In genomic region chr4:141375855-141376254, GRCh38 we compare ENCODE assay signal across 11 cellular contexts.
DNase-seq lines count a peak whose midpoint lies in the region; ATAC-seq, FAIRE-seq and TF ChIP-seq lines count a peak whose summit lies in the region.
"Had no signal": no experiment of that assay in that cellular context is flagged by ENCODE, and none has a peak within 500 bp of the region (broad histone marks: within the 10 kb centered on the region; RNA-seq: fewer than 3 reads in every experiment).

No MANE protein-coding gene starts in this region.

- no peak for FAIRE-seq in A549 (lab: Jason Lieb, UNC)

- peak; percentile 69 to 80 for TF ChIP-seq RAD21 in A549 (conservative IDR thresholded peaks at IDR 0.05 in 1 of 2, IDR thresholded peaks at IDR 0.05 in 1 of 2)

- no peaks in the 10 kb centered on the region for H3K36me3 Mint-ChIP-seq in mesothelial cell of epicardium
- H3K36me3 Mint-ChIP-seq: activated naive CD8-positive, alpha-beta T cell had no signal

- H3K4me1 Mint-ChIP-seq in mesothelial cell of epicardium = peaks cover 5% of the 10 kb centered on the region

- no peak overlapping the region for H3K4me3 Mint-ChIP-seq in mesothelial cell of epicardium
- H3K4me3 Mint-ChIP-seq: activated naive CD8-positive, alpha-beta T cell had no signal

- H3K27me3 Mint-ChIP-seq in mesothelial cell of epicardium (ENCODE audit: low read depth) = peaks cover 1% of the 10 kb centered on the region

- H3K27ac Mint-ChIP-seq in mesothelial cell of epicardium = no peak overlapping the region
- H3K27ac Mint-ChIP-seq: activated naive CD8-positive, alpha-beta T cell had no signal

- 13% methylated on average over 2 of the region's 2 CpGs for WGBS in A549 (ENCODE audit: missing lambda C conversion rate)
- 32 to 71% (median 37%) methylated on average over 2 of the region's 2 CpGs for WGBS in heart left ventricle, 4 donors

- peak overlapping the region; percentile 72 to 83 for H3K27ac ChIP-seq in A549
- no peak overlapping the region for H3K27ac ChIP-seq in HEK293 (ENCODE audit: extremely low read depth, low read depth, low read length)
- H3K27ac ChIP-seq in heart left ventricle = no peak overlapping the region

- H3K4me1 ChIP-seq in A549 = peaks cover 8% of the 10 kb centered on the region; the same call in 2 of the 3 replicates
- H3K4me1 ChIP-seq in HEK293 (ENCODE audit: control insufficient read depth, insufficient read depth, low read length) = no peaks in the 10 kb centered on the region
- no peaks in the 10 kb centered on the region for H3K4me1 ChIP-seq in heart left ventricle

- TF ChIP-seq POLR2A in A549 (IDR thresholded peaks at IDR 0.05; ENCODE audit: low read length) = no peak
- TF ChIP-seq POLR2A in heart left ventricle (IDR thresholded peaks at IDR 0.05) = no peak

- no peak for TF ChIP-seq EP300 in A549 (IDR thresholded peaks at IDR 0.05)

- CTCF ChIA-PET in A549 (lab: Yijun Ruan, JAX) = interaction anchor here (0.8 to 1.6 kb wide), 4 partner anchors 9 to 261 kb away, joined by 3 to 4 read pairs (median 4); partner anchors contain the start of gene IL15
- CTCF ChIA-PET in HEK293 (lab: Yijun Ruan, JAX) = interaction anchor here (0.7 to 1.0 kb wide), 3 partner anchors 142 to 282 kb away, joined by 3 read pairs; no protein-coding TSS in a partner anchor

- H3K4me2 ChIP-seq in A549 = peak overlapping the region; percentile 29; the same call in 2 of the 3 replicates

- intact Hi-C loops in heart left ventricle (cut with DNase I) = no loop called here

- H3K9me3 ChIP-seq in A549 = peaks cover 7% of the 10 kb centered on the region; the same call in 1 of the 3 replicates
- no peaks in the 10 kb centered on the region for H3K9me3 ChIP-seq in HEK293 (ENCODE audit: control insufficient read depth, insufficient read depth, low read depth, low read length)
- peaks cover 0 to 14% (median 0%) of the 10 kb centered on the region in 12 donors for H3K9me3 ChIP-seq in heart left ventricle

- H3K36me3 ChIP-seq in HEK293 (ENCODE audit: control insufficient read depth in 2 of 2, insufficient read depth in 1 of 2, low read length in 2 of 2) (no peaks in the 10 kb centered on the region), heart left ventricle (no peaks in the 10 kb centered on the region)

- POLR2A ChIA-PET in A549 (lab: Yijun Ruan, JAX) = no interaction called here
- POLR2A ChIA-PET in HEK293 (lab: Yijun Ruan, JAX) = no interaction called here

- TF ChIP-seq CTCF in A549 (IDR thresholded peaks at IDR 0.05) = peak; percentile 52
- TF ChIP-seq CTCF in HEK293 (tag by site-specific recombination; IDR thresholded peaks at IDR 0.05) = 0 out of 2 replicates have a peak, but pooled peaks have one; percentile 23
- TF ChIP-seq CTCF in heart left ventricle (IDR thresholded peaks at IDR 0.05) = peak in 10 of 12 donors; percentile 9 to 40 (median 26)
- TF ChIP-seq CTCF in mesothelial cell of epicardium (IDR thresholded peaks at IDR 0.05; ENCODE audit: unreplicated experiment) = no peak

- peak; percentile 65 to 87 for DNase-seq in A549 (ENCODE audit: low read depth in 1 of 2, low spot score in 1 of 2)
- peak in 1 of 5 donors; percentile 27 for DNase-seq in heart left ventricle
- DNase-seq in NCI-H524 treated with DMSO at 0.1 percent for 48 hours (lab: John Stamatoyannopoulos, UW) = no peak
- no peak for DNase-seq in mesothelial cell of epicardium (ENCODE audit: low spot score in 2 of 2, unreplicated experiment in 2 of 2)
- DNase-seq: NK-92 treated with Interleukin-12 subunit alpha and Interleukin-12 subunit beta, amount 100 ng/mL, for 24 hours; stimulated activated naive CD4-positive, alpha-beta T cell treated with Interleukin-2 at 50 U/mL for 16 hours had no signal

- H3K27me3 ChIP-seq in heart left ventricle = no peaks in the 10 kb centered on the region

- ATAC-seq in A549 = peak; percentile 99 to 100
- peak; percentile 100 for ATAC-seq in SK-N-SH treated with all-trans-retinoic acid at 6 μM for 48 hours
- ATAC-seq in heart left ventricle = peak; percentile 85 to 99 (median 93)
- no peak for ATAC-seq in GM21619 (IDR thresholded peaks at IDR 0.05; ENCODE audit: unreplicated experiment)
- no peak for ATAC-seq in HG03460 (IDR thresholded peaks at IDR 0.05; ENCODE audit: unreplicated experiment)

- H3K4me3 ChIP-seq in A549 = no peak overlapping the region
- no peak overlapping the region for H3K4me3 ChIP-seq in HEK293 (ENCODE audit: low read depth, low read length)
- no peak overlapping the region for H3K4me3 ChIP-seq in heart left ventricle

- H3K9me3 Mint-ChIP-seq in mesothelial cell of epicardium = peaks cover 43% of the 10 kb centered on the region

TF ChIP-seq in A549, 52 proteins besides CTCF, POLR2A, EP300 and RAD21 (continues in another document):
- TF ChIP-seq JUN (IDR thresholded peaks at IDR 0.05) = 0 out of 5 replicates have a peak, but pooled peaks of 1 of the 2 experiments have one; percentile 24
- TF ChIP-seq USF2 (IDR thresholded peaks at IDR 0.05) = no peak
- no peak for TF ChIP-seq RARB (CRISPR knock-in tag; IDR thresholded peaks at IDR 0.05)
- peak; percentile 41; the same call in 1 of the 2 replicates for TF ChIP-seq JUNB (IDR thresholded peaks at IDR 0.05)
- TF ChIP-seq ELK1 (IDR thresholded peaks at IDR 0.05; ENCODE audit: low read depth, low read length) = no peak
- TF ChIP-seq ZNF302 (CRISPR knock-in tag; IDR thresholded peaks at IDR 0.05) = no peak
- TF ChIP-seq EHF (CRISPR knock-in tag; IDR thresholded peaks at IDR 0.05) = no peak

TF ChIP-seq in HEK293, 187 proteins besides CTCF, POLR2A, EP300 and RAD21 (continues in another document):
- TF ChIP-seq ZFP3 (tag by site-specific recombination; IDR thresholded peaks at IDR 0.05; ENCODE audit: low read depth) (0 out of 2 replicates have a peak, but pooled peaks have one; percentile 24), ZNF837 (tag by site-specific recombination; IDR thresholded peaks at IDR 0.05) (no peak), ZNF529 (tag by site-specific recombination; IDR thresholded peaks at IDR 0.05; ENCODE audit: insufficient replicate concordance) (no peak), ZBTB11 (tag by site-specific recombination; conservative IDR thresholded peaks at IDR 0.05; ENCODE audit: low read depth) (no peak), ZNF366 (tag by site-specific recombination; conservative IDR thresholded peaks at IDR 0.05) (no peak)

TF ChIP-seq in SK-N-SH treated with all-trans-retinoic acid at 6 μM for 48 hours, 23 proteins besides CTCF, POLR2A, EP300 and RAD21:
- TF ChIP-seq ZNF8 (CRISPR knock-in tag; IDR thresholded peaks at IDR 0.05) = no peak
- TF ChIP-seq ZFP3 (CRISPR knock-in tag; IDR thresholded peaks at IDR 0.05) = peak; percentile 93

Comparison
In these comparisons a context has a peak if more than half of its experiments do, and no peak if none do; other contexts are left out.
1. ATAC-seq: peak in A549 (2 of 2), SK-N-SH treated with all-trans-retinoic acid at 6 μM for 48 hours (single experiment) and heart left ventricle (4 of 4); none in GM21619 (single experiment) and HG03460 (single experiment).
2. DNase-seq: peak in A549 (2 of 2); none in NCI-H524 treated with DMSO at 0.1 percent for 48 hours (single experiment) and mesothelial cell of epicardium (0 of 2).
3. H3K27ac ChIP-seq: peak in A549 (2 of 2); none in HEK293 (single experiment) and heart left ventricle (0 of 12).
4. Of the 5 proteins assayed by ChIP-seq in both HEK293 and A549: peak only in HEK293: none; only in A549: none; in both: CTCF; in neither: 4.